Comparison of ENCODE assay signal across 8 cellular contexts in the genomic region with DNA sequence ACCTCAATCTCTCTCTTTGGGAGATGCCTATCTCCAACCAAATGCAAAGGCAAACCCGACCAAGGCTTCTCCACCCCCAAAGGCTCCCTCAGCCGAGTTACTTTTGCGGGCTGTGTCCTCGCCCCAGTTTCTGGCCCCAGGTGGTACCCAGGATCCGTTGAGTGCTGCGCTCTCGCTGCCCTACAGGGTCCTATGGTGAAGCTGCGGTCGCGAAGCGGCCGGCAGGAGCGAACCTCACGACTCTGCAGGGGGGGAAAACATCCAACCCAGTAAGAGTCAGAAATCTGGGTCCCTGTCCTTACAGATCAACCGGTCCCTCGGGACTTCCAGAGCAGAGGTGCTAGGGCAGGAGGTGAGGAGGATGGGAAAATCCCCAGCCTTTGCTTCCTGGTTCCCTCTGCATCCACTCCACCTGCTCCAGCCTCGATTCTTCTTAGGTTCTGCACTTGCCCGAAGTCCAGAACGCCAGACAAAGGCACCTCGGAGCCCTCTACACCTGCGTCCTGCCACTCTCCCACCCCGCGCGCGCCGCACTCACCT. TPM values are rescaled to one million over a fixed set of nuclear protein-coding genes. Genes with fewer than 3 reads are reported as not detected.
DNase-seq lines count a peak whose midpoint lies in the region; ATAC-seq, FAIRE-seq and TF ChIP-seq lines count a peak whose summit lies in the region.

No MANE protein-coding gene starts in this region.

- H3K9me3 Mint-ChIP-seq in astrocyte (ENCODE audit: unreplicated experiment): no peaks in the 10 kb centered on the region

- no peaks in the 10 kb centered on the region for H3K36me3 Mint-ChIP-seq in astrocyte (ENCODE audit: low read depth, unreplicated experiment)

- H3K27ac ChIP-seq in astrocyte (ENCODE audit: low read depth, low read length): no peak overlapping the region
- peak overlapping the region in 2 of 3 donors; percentile 36 to 65 for H3K27ac ChIP-seq in thyroid gland

- DNase-seq in astrocyte (ENCODE audit: low read depth): no peak
- DNase-seq in left kidney (ENCODE audit: low read depth, low spot score): peak; percentile 20
- no peak for DNase-seq in thyroid gland
- no peak for DNase-seq in T-helper 9 cell
- no peak for DNase-seq in hepatic stellate cell (ENCODE audit: low spot score)
- DNase-seq in NCI-H510A treated with DMSO at 0.1 percent for 48 hours (lab: John Stamatoyannopoulos, UW): no peak

- TF ChIP-seq CTCF in astrocyte (IDR thresholded peaks at IDR 0.05; ENCODE audit: insufficient read depth, low read depth, low read length) (no peak), thyroid gland (IDR thresholded peaks at IDR 0.05) (no peak)

- H2AFZ ChIP-seq in astrocyte (ENCODE audit: low read depth, low read length): peak overlapping the region; percentile 88

- H3K9ac ChIP-seq in astrocyte (ENCODE audit: low read length): peak overlapping the region; percentile 60

- no peak overlapping the region for H3K27ac Mint-ChIP-seq in astrocyte (ENCODE audit: unreplicated experiment)

- 0 to 2% methylated on average over 26 of the region's 26 CpGs for WGBS in thyroid gland, 2 donors

- H3K9me3 ChIP-seq in astrocyte (ENCODE audit: insufficient read depth, low read depth, low read length): no peaks in the 10 kb centered on the region
- H3K9me3 ChIP-seq in thyroid gland: no peaks in the 10 kb centered on the region

- ATAC-seq in GM18907 (IDR thresholded peaks at IDR 0.05; ENCODE audit: unreplicated experiment) (peak; percentile 22), HG03097 (IDR thresholded peaks at IDR 0.05; ENCODE audit: low FRiP score, unreplicated experiment) (peak; percentile 23)

- H3K27me3 Mint-ChIP-seq in astrocyte (ENCODE audit: low read depth, unreplicated experiment): peaks cover 49% of the 10 kb centered on the region

- H3K79me2 ChIP-seq in astrocyte (ENCODE audit: insufficient read depth, low read length): no peaks in the 10 kb centered on the region

- intact Hi-C loops in thyroid gland (cut with DNase I): no loop called here

- H3K4me3 ChIP-seq in astrocyte (ENCODE audit: insufficient read depth, low read depth, low read length): peak overlapping the region; percentile 77
- H3K4me3 ChIP-seq in thyroid gland (replicated peaks in 1 of 3): peak overlapping the region; percentile 29 to 49 (median 32)

- peaks cover 3% of the 10 kb centered on the region for H4K20me1 ChIP-seq in astrocyte (ENCODE audit: insufficient read depth, low read length)

- H3K27me3 ChIP-seq in astrocyte (ENCODE audit: insufficient read depth, low read length) (peaks cover 29% of the 10 kb centered on the region), thyroid gland (no peaks in the 10 kb centered on the region)

- H3K36me3 ChIP-seq in astrocyte (ENCODE audit: insufficient read depth, low read length): no peaks in the 10 kb centered on the region
- H3K36me3 ChIP-seq in thyroid gland: no peaks in the 10 kb centered on the region

- peaks cover 7% of the 10 kb centered on the region for H3K4me1 Mint-ChIP-seq in astrocyte (ENCODE audit: low read depth, unreplicated experiment)

- peak overlapping the region; percentile 68 for H3K4me3 Mint-ChIP-seq in astrocyte (ENCODE audit: unreplicated experiment)

- FAIRE-seq in astrocyte (lab: Jason Lieb, UNC): no peak

- H3K4me1 ChIP-seq in astrocyte (ENCODE audit: insufficient read depth, low read length) (peaks cover 19% of the 10 kb centered on the region), thyroid gland (no peaks in the 10 kb centered on the region)

- no peak for TF ChIP-seq POLR2A in thyroid gland (IDR thresholded peaks at IDR 0.05)

- peak overlapping the region; percentile 98 for H3K4me2 ChIP-seq in astrocyte (ENCODE audit: low read length)

RNA-seq across cellular contexts. Expression of a gene that starts 0.5 kb away (rescaled TPM):
- total RNA-seq in astrocyte (0.18 and 0.22 TPM in 2 replicates), thyroid gland (10 to 100 TPM in 1 of 4 donors, 1 to 10 TPM in 3; 1.9 to 16.9 (median 2.4) TPM)
